In the genomic region with DNA sequence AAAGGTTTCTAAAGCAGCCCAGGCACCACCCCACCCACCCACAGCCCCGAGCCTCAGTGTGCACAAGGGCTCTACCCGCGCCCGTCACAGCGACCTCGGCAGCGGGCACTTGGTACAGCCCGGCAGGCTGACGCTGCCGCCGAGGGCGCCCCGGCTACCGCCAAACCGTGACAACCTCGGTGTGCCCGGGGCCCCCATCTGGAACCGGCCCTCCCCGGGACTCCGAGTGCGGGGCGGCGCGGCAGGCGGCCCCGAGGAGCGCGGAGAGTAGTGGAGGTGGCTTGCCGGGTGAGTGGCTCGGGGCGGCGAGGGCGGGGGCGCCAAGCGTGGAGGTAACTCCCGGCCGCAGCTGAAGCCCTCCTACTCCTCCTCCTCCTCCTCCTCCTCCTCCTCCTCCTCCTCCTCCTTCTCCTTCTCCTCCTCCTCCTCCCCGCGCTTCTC, we compare ENCODE assay signal across 8 cellular contexts. TPM values are rescaled to one million over a fixed set of nuclear protein-coding genes. Genes with fewer than 3 reads are reported as not detected.
A peak's percentile ranks its signal among the peaks of the same experiment; 100 is the strongest.
DNase-seq lines count a peak whose midpoint lies in the region; ATAC-seq and TF ChIP-seq lines count a peak whose summit lies in the region.

A gene (plus strand): TSS at position 418 of the 441 bp plus-strand sequence. CDS start 503 bp downstream, outside the sequence.

- no peaks in the 10 kb centered on the region for H3K9me3 ChIP-seq in DND-41 (ENCODE audit: insufficient read depth, low read length, severe bottlenecking)
- no peaks in the 10 kb centered on the region for H3K9me3 ChIP-seq in tibial nerve

- ATAC-seq in DND-41 (ENCODE audit: insufficient read depth, low read depth) (peak; percentile 63), HG02870 (IDR thresholded peaks at IDR 0.05; ENCODE audit: unreplicated experiment) (peak; percentile 6), natural killer cell (peak; percentile 34 to 46 (median 38)), HG02973 (IDR thresholded peaks at IDR 0.05; ENCODE audit: unreplicated experiment) (no peak)

- DNase-seq in DND-41 = peak; percentile 69
- DNase-seq in activated CD4-positive, alpha-beta T cell treated with anti-CD3 and anti-CD28 coated beads for 48 hours = peak; percentile 49
- peak; percentile 23 for DNase-seq in epithelial cell of esophagus (ENCODE audit: low read depth)
- DNase-seq in natural killer cell = no peak
- no peak for DNase-seq in tibial nerve (ENCODE audit: low spot score in 2 of 2)
- no peak for DNase-seq in A172 (ENCODE audit: low spot score)

- peaks cover 17% of the 10 kb centered on the region for H3K79me2 ChIP-seq in DND-41 (ENCODE audit: insufficient read depth, low read length)

- H3K4me1 Mint-ChIP-seq in natural killer cell = peaks cover 15 to 25% of the 10 kb centered on the region in 2 donors

- no peaks in the 10 kb centered on the region for H3K9me3 Mint-ChIP-seq in natural killer cell

- H3K9ac ChIP-seq in DND-41 (ENCODE audit: low read depth, low read length) = peak within 1 kb of the TSS; percentile 67

- H3K4me2 ChIP-seq in DND-41 (ENCODE audit: insufficient read depth, low read length) = peak within 1 kb of the TSS; percentile 89

- H3K27me3 Mint-ChIP-seq in natural killer cell (ENCODE audit: low read depth in 2 of 2) = peaks cover 55 to 59% of the 10 kb centered on the region in 2 donors

- TF ChIP-seq CTCF in DND-41 (IDR thresholded peaks at IDR 0.05; ENCODE audit: borderline replicate concordance, extremely low read depth, low read length, poor library complexity, severe bottlenecking) (peak; percentile 14), epithelial cell of esophagus (IDR thresholded peaks at IDR 0.05; ENCODE audit: insufficient read depth, low read depth, low read length, missing control alignments) (no peak), natural killer cell (IDR thresholded peaks at IDR 0.05) (no peak), tibial nerve (IDR thresholded peaks at IDR 0.05) (no peak)

- TF ChIP-seq EP300 in tibial nerve (IDR thresholded peaks at IDR 0.05) = no peak

- intact Hi-C loops in natural killer cell (cut with micrococcal nuclease) = no loop called here

- H3K27ac Mint-ChIP-seq in natural killer cell = no peak within 1 kb of the TSS

- H3K4me1 ChIP-seq in DND-41 (ENCODE audit: insufficient read depth, low read length) (peaks cover 39% of the 10 kb centered on the region), tibial nerve (peaks cover 0 to 29% (median 14%) of the 10 kb centered on the region in 4 donors)

- H3K36me3 ChIP-seq in DND-41 (ENCODE audit: insufficient read depth, low read length) = no peaks in the 10 kb centered on the region; the same call in 1 of the 2 replicates
- H3K36me3 ChIP-seq in tibial nerve = no peaks in the 10 kb centered on the region

- peak within 1 kb of the TSS; percentile 89 for H3K4me3 Mint-ChIP-seq in natural killer cell

- H3K27me3 ChIP-seq in DND-41 (ENCODE audit: insufficient read depth, low read length, poor library complexity) (no peaks in the 10 kb centered on the region), tibial nerve (peaks cover 0 to 59% of the 10 kb centered on the region in 2 donors)

- H3K27ac ChIP-seq in DND-41 (ENCODE audit: low read length) = peak within 1 kb of the TSS; percentile 52
- H3K27ac ChIP-seq in tibial nerve = peak within 1 kb of the TSS in 3 of 4 donors; percentile 16 to 72 (median 16)

- H3K4me3 ChIP-seq in DND-41 (ENCODE audit: low read depth in 1 of 2, low read length in 2 of 2) (peak within 1 kb of the TSS; percentile 56 to 69; a peak in 3 of 4 replicates), epithelial cell of esophagus (ENCODE audit: low read length) (peak within 1 kb of the TSS; percentile 48), tibial nerve (peak within 1 kb of the TSS; percentile 43 to 68 (median 50))

- H3K36me3 Mint-ChIP-seq in natural killer cell = no peaks in the 10 kb centered on the region

- no peak for TF ChIP-seq POLR2A in tibial nerve (IDR thresholded peaks at IDR 0.05)

- H2AFZ ChIP-seq in DND-41 (ENCODE audit: low read depth, low read length) = peak within 1 kb of the TSS; percentile 78

- no peaks in the 10 kb centered on the region for H4K20me1 ChIP-seq in DND-41 (ENCODE audit: insufficient read depth, low read length)

- WGBS in tibial nerve, 2 donors = 0 to 2% methylated on average over 13 to 26 of the region's 39 CpGs

RNA-seq across cellular contexts. Expression of the gene that starts here (rescaled TPM):
- under 1 TPM in 1 of 3 donors, not detected in 2; 0.13 TPM for total RNA-seq in natural killer cell
- total RNA-seq in tibial nerve = 10 to 100 TPM; 19.3 to 47.3 (median 24.7) TPM
- total RNA-seq in A172 (2014; rRNA removed; shearing (Covaris generic)) = not detected in 2 replicates

Comparison
In these comparisons a context has a peak if more than half of its experiments do, and no peak if none do; other contexts are left out.
1. RNA of the gene that starts here (total RNA-seq): 19.3 to 47.3 TPM in tibial nerve; 0.13 TPM in natural killer cell and not detected in A172; every median in the first group is over 10 times any median in the second.
2. Peak in ATAC-seq in natural killer cell; RNA of the gene not detected or under 1 TPM.
3. DNase-seq: peak in DND-41 (single experiment), activated CD4-positive, alpha-beta T cell treated with anti-CD3 and anti-CD28 coated beads for 48 hours (single experiment) and epithelial cell of esophagus (single experiment); none in natural killer cell (single experiment), tibial nerve (0 of 2) and A172 (single experiment).
4. Peak in every context shown above with its lines, with median percentiles within 50 percentile points of each other: H3K4me3 ChIP-seq.